26 cellular contexts compared by ENCODE assay signal in the genomic region with DNA sequence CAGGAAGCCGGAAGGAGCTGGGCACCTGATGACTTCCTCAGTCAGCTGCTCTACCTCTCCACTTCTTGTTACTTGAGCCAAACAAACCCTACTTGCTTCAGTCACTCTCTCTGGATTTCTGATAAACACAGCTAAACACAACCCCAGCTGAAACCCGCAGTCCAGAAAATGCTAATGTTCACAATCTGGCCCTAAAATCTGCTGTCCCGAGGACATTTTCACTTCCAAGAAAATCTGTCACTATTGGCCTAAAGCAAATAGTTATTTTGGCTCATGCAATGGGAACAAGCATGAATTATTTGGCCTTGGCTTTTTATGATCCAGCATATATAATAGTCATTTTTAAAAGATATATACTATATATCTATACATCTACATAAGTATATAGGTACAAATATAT. TPM values are rescaled to one million over a fixed set of nuclear protein-coding genes. Genes with fewer than 3 reads are reported as not detected.
DNase-seq lines count a peak whose midpoint lies in the region; ATAC-seq, FAIRE-seq and TF ChIP-seq lines count a peak whose summit lies in the region.
"Had no signal": no experiment of that assay in that cellular context is flagged by ENCODE, and none has a peak within 500 bp of the region (broad histone marks: within the 10 kb centered on the region; RNA-seq: fewer than 3 reads in every experiment).

No MANE protein-coding gene starts in this region.

- H2BK120ac ChIP-seq in H1 (replicated peaks; ENCODE audit: low read depth, low read length) (no peak overlapping the region), trophoblast cell (ENCODE audit: insufficient read depth, low read length, poor library complexity) (no peak overlapping the region)

- ATAC-seq in GM23338 (no peak), body of pancreas (peak; percentile 74), HG02884 (IDR thresholded peaks at IDR 0.05; ENCODE audit: unreplicated experiment) (no peak), upper lobe of right lung (no peak)
- ATAC-seq: A549; CD8-positive, alpha-beta T cell had no signal

- H3K4me1 ChIP-seq in GM23338 (ENCODE audit: insufficient read depth), result no peaks in the 10 kb centered on the region
- H3K4me1 ChIP-seq in body of pancreas, result peaks cover 26% of the 10 kb centered on the region
- no peaks in the 10 kb centered on the region for H3K4me1 ChIP-seq in H1 (replicated peaks in 1 of 4; ENCODE audit: control insufficient read depth in 3 of 4, insufficient read depth in 4 of 4, low read length in 3 of 4)
- H3K4me1 ChIP-seq in trophoblast cell (ENCODE audit: control insufficient read depth in 1 of 2, insufficient read depth in 2 of 2, low read length in 2 of 2), result peaks cover 5 to 8% of the 10 kb centered on the region in 2 experiments
- no peaks in the 10 kb centered on the region for H3K4me1 ChIP-seq in upper lobe of right lung
- H3K4me1 ChIP-seq: A549, Caco-2 had no signal

- no peak overlapping the region for H3K9ac ChIP-seq in H1 (replicated peaks in 1 of 4; ENCODE audit: extremely low read depth in 1 of 4, low read depth in 3 of 4, low read length in 3 of 4)
- H3K9ac ChIP-seq in trophoblast cell (ENCODE audit: low read length), result no peak overlapping the region
- H3K9ac ChIP-seq: BLaER1 treated with 17β-estradiol and CSF1 and Interleukin-3, amounts not matched to agents 10 nM and 100 nM; KMS-11 had no signal

- no peaks in the 10 kb centered on the region; the same call in 2 of the 3 replicates for H3K36me3 Mint-ChIP-seq in GM23338 (ENCODE audit: low read depth)
- H3K36me3 Mint-ChIP-seq: CD8-positive, alpha-beta T cell; IgD-negative memory B cell had no signal

- H3K79me1 ChIP-seq in H1 (ENCODE audit: low read depth, low read length), result no peaks in the 10 kb centered on the region
- peaks cover 7% of the 10 kb centered on the region for H3K79me1 ChIP-seq in trophoblast cell (ENCODE audit: low read length)

- H3K23me2 ChIP-seq in H1 (ENCODE audit: low read depth, low read length), result no peaks in the 10 kb centered on the region

- no peak overlapping the region for H2BK15ac ChIP-seq in H1 (ENCODE audit: low read length)

- H3K4me2 ChIP-seq in GM23338, result no peak overlapping the region
- H3K4me2 ChIP-seq in H1 (ENCODE audit: insufficient read depth in 1 of 2, low read depth in 2 of 2, low read length in 2 of 2), result no peak overlapping the region
- H3K4me2 ChIP-seq in trophoblast cell (ENCODE audit: low read length), result no peak overlapping the region
- H3K4me2 ChIP-seq: A549; BLaER1 treated with 17β-estradiol and CSF1 and Interleukin-3, amounts not matched to agents 10 nM and 100 nM; KMS-11 had no signal

- H3K79me2 ChIP-seq in GM23338 (replicated peaks; ENCODE audit: insufficient read depth), result no peaks in the 10 kb centered on the region
- no peaks in the 10 kb centered on the region for H3K79me2 ChIP-seq in H1 (ENCODE audit: control insufficient read depth in 1 of 2, insufficient read depth in 2 of 2, low read length in 2 of 2)
- no peaks in the 10 kb centered on the region for H3K79me2 ChIP-seq in trophoblast cell (ENCODE audit: control insufficient read depth, insufficient read depth, low read length, poor library complexity)

- H3K27ac ChIP-seq in GM23338 (ENCODE audit: low read depth) (no peak overlapping the region), body of pancreas (peak overlapping the region in 3 of 4 donors; percentile 53 to 57 (median 56)), H1 (ENCODE audit: low read depth, low read length) (no peak overlapping the region), trophoblast cell (ENCODE audit: low read depth, low read length) (no peak overlapping the region), upper lobe of right lung (no peak overlapping the region)
- H3K27ac ChIP-seq: A549; BLaER1 treated with 17β-estradiol and CSF1 and Interleukin-3, amounts not matched to agents 10 nM and 100 nM; KMS-11; SK-N-MC had no signal

- H3K56ac ChIP-seq in H1 (replicated peaks; ENCODE audit: insufficient read length, low read depth, low read length), result no peak overlapping the region

- H4K91ac ChIP-seq in H1 (replicated peaks; ENCODE audit: insufficient read length, low read length), result no peak overlapping the region
- no peak overlapping the region for H4K91ac ChIP-seq in trophoblast cell (ENCODE audit: low read depth, low read length)

- H4K20me1 ChIP-seq in GM23338 (replicated peaks; ENCODE audit: insufficient read depth) (no peaks in the 10 kb centered on the region), H1 (replicated peaks in 1 of 2; ENCODE audit: control insufficient read depth in 1 of 2, insufficient read depth in 2 of 2, low read length in 2 of 2) (no peaks in the 10 kb centered on the region)
- H4K20me1 ChIP-seq: BLaER1 treated with 17β-estradiol and CSF1 and Interleukin-3, amounts not matched to agents 10 nM and 100 nM had no signal

- no peak overlapping the region for H4K12ac ChIP-seq in trophoblast cell (ENCODE audit: low read depth, low read length)

- no peaks in the 10 kb centered on the region; the same call in 2 of the 3 replicates for H3K9me3 Mint-ChIP-seq in GM23338
- H3K9me3 Mint-ChIP-seq: CD8-positive, alpha-beta T cell; H9 had no signal

- H2BK12ac ChIP-seq in H1 (ENCODE audit: low read depth, low read length) (no peak overlapping the region), trophoblast cell (ENCODE audit: low read length) (no peak overlapping the region)

- no peaks in the 10 kb centered on the region for H3K4me1 Mint-ChIP-seq in GM23338
- H3K4me1 Mint-ChIP-seq: H9, IgD-negative memory B cell had no signal

- H3K27ac Mint-ChIP-seq in GM23338, result no peak overlapping the region; the same call in 1 of the 2 replicates
- H3K27ac Mint-ChIP-seq: CD8-positive, alpha-beta T cell; H9; IgD-negative memory B cell had no signal

- H3K4ac ChIP-seq in H1 (replicated peaks; ENCODE audit: insufficient read length, low read depth, low read length) (no peak overlapping the region), trophoblast cell (ENCODE audit: low read depth, low read length) (no peak overlapping the region)

- H2BK5ac ChIP-seq in H1 (ENCODE audit: low read depth, low read length) (no peak overlapping the region), trophoblast cell (ENCODE audit: low read depth, low read length, poor library complexity) (no peak overlapping the region)

- WGBS in body of pancreas, 2 donors, result 11 to 15% methylated on average over 3 of the region's 3 CpGs
- 92% methylated on average over 3 of the region's 3 CpGs; no CpG with 5 or more reads in 1 of the 2 experiments for WGBS in H1 (ENCODE audit: extremely low coverage in 1 of 2, insufficient coverage in 1 of 2, insufficient read length in 1 of 2, insufficient replicate concordance in 2 of 2, low coverage in 1 of 2, low lambda C conversion rate in 2 of 2, missing lambda C conversion rate in 1 of 2), 2 experiments
- WGBS in trophoblast cell (ENCODE audit: extremely low coverage, insufficient coverage, insufficient read length), result no CpG with 5 or more reads among the region's 3 CpGs

- H3K27me3 ChIP-seq in GM23338 (ENCODE audit: insufficient read depth), result no peaks in the 10 kb centered on the region
- H3K27me3 ChIP-seq in body of pancreas, result no peaks in the 10 kb centered on the region
- H3K27me3 ChIP-seq in H1 (replicated peaks in 1 of 4; ENCODE audit: control insufficient read depth in 3 of 4, extremely low read depth in 1 of 4, insufficient read depth in 3 of 4, low read length in 3 of 4), result no peaks in the 10 kb centered on the region
- H3K27me3 ChIP-seq in trophoblast cell (ENCODE audit: insufficient read depth, low read length), result no peaks in the 10 kb centered on the region
- no peaks in the 10 kb centered on the region for H3K27me3 ChIP-seq in upper lobe of right lung
- H3K27me3 ChIP-seq: BLaER1 treated with 17β-estradiol and CSF1 and Interleukin-3, amounts not matched to agents 10 nM and 100 nM had no signal

- no peak overlapping the region for H3K4me3 Mint-ChIP-seq in GM23338
- H3K4me3 Mint-ChIP-seq: CD8-positive, alpha-beta T cell; H9; IgD-negative memory B cell had no signal

- H4K5ac ChIP-seq in H1 (ENCODE audit: insufficient read length, low read depth, low read length), result no peak overlapping the region

- H3K18ac ChIP-seq in H1 (ENCODE audit: extremely low read depth, low read length) (no peak overlapping the region), trophoblast cell (ENCODE audit: low read length) (no peak overlapping the region)

- H4K8ac ChIP-seq in H1 (ENCODE audit: extremely low read depth, insufficient read depth, low read length) (no peak overlapping the region), trophoblast cell (ENCODE audit: low read depth, low read length) (no peak overlapping the region)

- no peak overlapping the region for H2AK5ac ChIP-seq in H1 (ENCODE audit: low read depth, low read length)
- H2AK5ac ChIP-seq in trophoblast cell (ENCODE audit: low read length), result no peak overlapping the region

- H3K23ac ChIP-seq in H1 (ENCODE audit: insufficient read length) (no peak overlapping the region), trophoblast cell (ENCODE audit: low read length) (no peak overlapping the region)

- no peak for DNase-seq in GM23338 (ENCODE audit: low spot score)
- DNase-seq in body of pancreas, result peak in 3 of 4 donors; percentile 14 to 17 (median 15)
- DNase-seq in H1 (ENCODE audit: low read depth in 1 of 2, low spot score in 2 of 2), result no peak
- DNase-seq in trophoblast cell, result peak; percentile 24 to 86
- no peak for DNase-seq in upper lobe of right lung
- no peak for DNase-seq in H4 (ENCODE audit: low spot score)
- DNase-seq: AML-193; Caco-2; CD8-positive, alpha-beta T cell; DMS79 treated with DMSO at 0.1 percent for 48 hours; H9; NCI-H1048; NCI-H1417; NCI-H1694; NCI-H2029 treated with DMSO at 0.1 percent for 48 hours; NCI-H510A; NCI-H69; SIG-M5 had no signal

- no peak for TF ChIP-seq EP300 in H1 (IDR thresholded peaks at IDR 0.05; ENCODE audit: borderline replicate concordance in 1 of 2, low read depth in 2 of 2, low read length in 2 of 2)

- H2AFZ ChIP-seq in GM23338, result 0 out of 2 replicates have a peak overlapping the region, but pooled peaks have one; percentile 54
- 0 out of 2 replicates have a peak overlapping the region, but pooled peaks have one; percentile 19 for H2AFZ ChIP-seq in H1 (ENCODE audit: low read length)
- no peak overlapping the region for H2AFZ ChIP-seq in trophoblast cell (ENCODE audit: insufficient read depth, low read length, poor library complexity)

- H3F3A ChIP-seq in GM23338 (replicated peaks; ENCODE audit: low read depth), result no peaks in the 10 kb centered on the region

- H3K14ac ChIP-seq in H1 (ENCODE audit: insufficient read length), result no peak overlapping the region
- H3K14ac ChIP-seq in trophoblast cell (ENCODE audit: low read length), result no peak overlapping the region

- TF ChIP-seq POLR2A in body of pancreas (IDR thresholded peaks at IDR 0.05) (no peak), H1 (IDR thresholded peaks at IDR 0.05; ENCODE audit: control extremely low read depth in 1 of 2, low read depth in 2 of 2, low read length in 2 of 2) (no peak)

- H3K27me3 Mint-ChIP-seq in GM23338 (ENCODE audit: insufficient read depth, low read depth, poor library complexity), result peaks cover 2% of the 10 kb centered on the region

- H3K9me2 ChIP-seq in GM23338 (ENCODE audit: insufficient read depth), result peaks cover 12% of the 10 kb centered on the region

- POLR2A ChIA-PET in H1 (lab: Charles Lee; ENCODE audit: partially characterized antibody), result no interaction called here

- intact Hi-C loops in body of pancreas (cut with DNase I) (no loop called here), upper lobe of right lung (cut with DNase I) (no loop called here)

- no peaks in the 10 kb centered on the region for H3K36me3 ChIP-seq in GM23338 (ENCODE audit: insufficient read depth)
- H3K36me3 ChIP-seq in body of pancreas (replicated peaks in 1 of 2; ENCODE audit: insufficient read depth in 1 of 2, low read depth in 2 of 2), result no peaks in the 10 kb centered on the region
- no peaks in the 10 kb centered on the region for H3K36me3 ChIP-seq in H1 (ENCODE audit: control insufficient read depth in 2 of 4, insufficient read depth in 4 of 4, low read length in 3 of 4)
- no peaks in the 10 kb centered on the region for H3K36me3 ChIP-seq in trophoblast cell (ENCODE audit: control insufficient read depth in 1 of 2, insufficient read depth in 2 of 2, low read length in 2 of 2)
- no peaks in the 10 kb centered on the region for H3K36me3 ChIP-seq in upper lobe of right lung
- H3K36me3 ChIP-seq: BLaER1 treated with 17β-estradiol and CSF1 and Interleukin-3, amounts not matched to agents 10 nM and 100 nM had no signal

- H2BK20ac ChIP-seq in H1 (ENCODE audit: low read length), result no peak overlapping the region

- CTCF ChIA-PET in H1 (lab: Charles Lee; ENCODE audit: partially characterized antibody), result no interaction called here

- TF ChIP-seq RAD21 in H1 (IDR thresholded peaks at IDR 0.05 in 1 of 2, conservative IDR thresholded peaks at IDR 0.05 in 1 of 2; ENCODE audit: low read depth in 2 of 2, low read length in 2 of 2), result no peak

- H3K9me3 ChIP-seq in body of pancreas (no peaks in the 10 kb centered on the region), H1 (ENCODE audit: insufficient read depth in 2 of 2, low read depth in 1 of 2, low read length in 1 of 2) (no peaks in the 10 kb centered on the region), trophoblast cell (ENCODE audit: insufficient read depth, low read depth, low read length) (no peaks in the 10 kb centered on the region), upper lobe of right lung (no peaks in the 10 kb centered on the region)
- H3K9me3 ChIP-seq: A549; BLaER1 treated with 17β-estradiol and CSF1 and Interleukin-3, amounts not matched to agents 10 nM and 100 nM; Caco-2 had no signal

- FAIRE-seq in H1 (lab: Jason Lieb, UNC), result no peak
- FAIRE-seq: A549, GM12892, RCC 7860 had no signal

- no peak overlapping the region for H3K4me3 ChIP-seq in GM23338
- H3K4me3 ChIP-seq in body of pancreas, result no peak overlapping the region
- no peak overlapping the region for H3K4me3 ChIP-seq in H1 (ENCODE audit: extremely low read depth in 1 of 4, insufficient read depth in 2 of 4, low read depth in 3 of 4, low read length in 4 of 4)
- H3K4me3 ChIP-seq in trophoblast cell (ENCODE audit: low read depth, low read length), result no peak overlapping the region
- no peak overlapping the region for H3K4me3 ChIP-seq in upper lobe of right lung
- H3K4me3 ChIP-seq: A549; BLaER1 treated with 17β-estradiol and CSF1 and Interleukin-3, amounts not matched to agents 10 nM and 100 nM; SK-N-MC had no signal

- TF ChIP-seq CTCF in GM23338 (conservative IDR thresholded peaks at IDR 0.05; ENCODE audit: low read depth in 2 of 2), result no peak
- no peak for TF ChIP-seq CTCF in body of pancreas (IDR thresholded peaks at IDR 0.05)
- no peak for TF ChIP-seq CTCF in H1 (IDR thresholded peaks at IDR 0.05; ENCODE audit: control extremely low read depth in 1 of 3, insufficient read depth in 1 of 3, low read depth in 1 of 3, low read length in 3 of 3)
- no peak for TF ChIP-seq CTCF in upper lobe of right lung (IDR thresholded peaks at IDR 0.05)

RNA-seq across cellular contexts. Expression of a gene that starts 19.1 kb away (rescaled TPM):
- not detected in 2 replicates for total RNA-seq in GM23338 (2014; rRNA removed; shearing (Covaris generic))
- polyA plus RNA-seq in GM23338 (2016; fragmentation: Nextera tagmentation; extraction: Ambion mirVana), result 0.40 TPM in 1 of 2 replicates, not detected in the other
- total RNA-seq in body of pancreas, result 1 to 10 TPM in 1 of 2 donors, not detected in 1; 1.3 TPM
- not detected in 2 replicates for total RNA-seq in H1 (2021; fragmentation: NEBNext Ultra II Directional; extraction: Animal tissue kit (Norgen Biotek cat#: 25700))
- not detected in 2 replicates for polyA plus RNA-seq in H1 (2011; rRNA removed)
- not detected for polyA plus RNA-seq in H1 (2011; cell fraction: cytosol; rRNA removed)
- not detected for polyA plus RNA-seq in H1 (2011; cell fraction: nucleus; rRNA removed)
- polyA plus RNA-seq in H1 (2012, experiment 1 of 2), result not detected in 4 replicates
- polyA plus RNA-seq in H1 (2012, experiment 2 of 2), result not detected
- 0.18 TPM for polyA plus RNA-seq in H1 (2013, experiment 1 of 2)
- 0.37 TPM for polyA plus RNA-seq in H1 (2013, experiment 2 of 2)
- polyA minus RNA-seq in H1 (2011; rRNA and poly(A)+ RNA removed), result 0.66 TPM in 1 of 2 replicates, not detected in the other
- not detected for polyA minus RNA-seq in H1 (2011; cell fraction: cytosol; rRNA and poly(A)+ RNA removed)
- not detected for polyA minus RNA-seq in H1 (2011; cell fraction: nucleus; rRNA and poly(A)+ RNA removed)
- polyA plus RNA-seq in trophoblast cell (2013), result 0.12 and 0.17 TPM in 2 replicates
- total RNA-seq in upper lobe of right lung, result not detected
- 0.23 TPM in 1 of 2 replicates, not detected in the other for total RNA-seq in H4 (2014; rRNA removed; shearing (Covaris generic))
- total RNA-seq: Caco-2; CD8-positive, alpha-beta T cell; H9 had no signal
- polyA plus RNA-seq: IgD-negative memory B cell had no signal

Comparison
In these comparisons a context has a peak if more than half of its experiments do, and no peak if none do; other contexts are left out.
1. DNase-seq: peak in body of pancreas (3 of 4) and trophoblast cell (2 of 2); none in GM23338 (single experiment), H1 (0 of 2), upper lobe of right lung (single experiment) and H4 (single experiment).
2. H3K27ac ChIP-seq: peak in body of pancreas (3 of 4); none in GM23338 (single experiment), H1 (single experiment), trophoblast cell (single experiment) and upper lobe of right lung (single experiment).